ENCODE assay signal across 1 cellular context in genomic region chr2:11658623-11659475, GRCh38.
A peak's percentile ranks its signal among the peaks of the same experiment; 100 is the strongest.
TF ChIP-seq lines count a peak whose summit lies in the region.

No MANE protein-coding gene starts in this region.

TF ChIP-seq in HepG2, 621 proteins besides CTCF, POLR2A, EP300 and RAD21 (continued from another document):
- peak; percentile 42; the same call in 1 of the 2 replicates for TF ChIP-seq ZNF280B (CRISPR knock-in tag; IDR thresholded peaks at IDR 0.05; ENCODE audit: borderline replicate concordance)
